In genomic region chr1:31335007-31335406, GRCh38 we compare ENCODE assay signal across 8 cellular contexts. TPM values are rescaled to one million over a fixed set of nuclear protein-coding genes. Genes with fewer than 3 reads are reported as not detected.
A peak's percentile ranks its signal among the peaks of the same experiment; 100 is the strongest.
DNase-seq lines count a peak whose midpoint lies in the region; ATAC-seq and TF ChIP-seq lines count a peak whose summit lies in the region.

No MANE protein-coding gene starts in this region.

- H3K27ac ChIP-seq in OCI-LY3 (ENCODE audit: low read length), result no peak overlapping the region
- no peak overlapping the region for H3K27ac ChIP-seq in osteoblast (ENCODE audit: low read depth, low read length)

- ATAC-seq in GM21786 (IDR thresholded peaks at IDR 0.05; ENCODE audit: unreplicated experiment) (no peak), HG03095 (IDR thresholded peaks at IDR 0.05; ENCODE audit: unreplicated experiment) (no peak)

- H3K27me3 ChIP-seq in OCI-LY3 (ENCODE audit: low read depth, low read length), result no peaks in the 10 kb centered on the region
- no peaks in the 10 kb centered on the region for H3K27me3 ChIP-seq in osteoblast (ENCODE audit: insufficient read depth, low read length)

- no peak overlapping the region for H3K9ac ChIP-seq in OCI-LY3 (ENCODE audit: low read length)

- no peaks in the 10 kb centered on the region for H3K4me1 ChIP-seq in OCI-LY3 (ENCODE audit: low read length)
- H3K4me1 ChIP-seq in osteoblast (ENCODE audit: insufficient read depth, low read length), result no peaks in the 10 kb centered on the region

- H2AFZ ChIP-seq in OCI-LY3 (ENCODE audit: low read depth, low read length), result no peak overlapping the region
- no peak overlapping the region for H2AFZ ChIP-seq in osteoblast (ENCODE audit: low read length)

- DNase-seq in DMS114 treated with DMSO at 0.1 percent for 48 hours (lab: John Stamatoyannopoulos, UW; ENCODE audit: unreplicated experiment), result peak; percentile 70
- peak; percentile 58 for DNase-seq in HT1080 (ENCODE audit: low read depth)
- DNase-seq in epidermal melanocyte (ENCODE audit: insufficient read length, low spot score), result peak; percentile 17
- DNase-seq in osteoblast (ENCODE audit: insufficient read length, low spot score, missing footprints), result peak; percentile 43
- no peak for DNase-seq in islet precursor cell

- H3K79me2 ChIP-seq in OCI-LY3 (ENCODE audit: low read length) (no peaks in the 10 kb centered on the region), osteoblast (ENCODE audit: insufficient read depth, low read length) (no peaks in the 10 kb centered on the region)

- H3K9me3 ChIP-seq in OCI-LY3 (ENCODE audit: insufficient read depth, low read length), result no peaks in the 10 kb centered on the region
- no peaks in the 10 kb centered on the region for H3K9me3 ChIP-seq in osteoblast (ENCODE audit: low read depth, low read length)

- H3K4me3 ChIP-seq in OCI-LY3 (ENCODE audit: low read length) (no peak overlapping the region), osteoblast (ENCODE audit: insufficient read depth, low read length) (no peak overlapping the region)

- TF ChIP-seq CTCF in OCI-LY3 (IDR thresholded peaks at IDR 0.05; ENCODE audit: low read depth, low read length), result peak; percentile 33
- TF ChIP-seq CTCF in osteoblast (IDR thresholded peaks at IDR 0.05; ENCODE audit: extremely low read depth, low read depth, low read length), result peak; percentile 58

- no peak overlapping the region for H3K4me2 ChIP-seq in OCI-LY3 (ENCODE audit: low read length)
- no peak overlapping the region for H3K4me2 ChIP-seq in osteoblast (ENCODE audit: insufficient read depth, low read length)

- H4K20me1 ChIP-seq in OCI-LY3 (ENCODE audit: insufficient read depth, low read length) (no peaks in the 10 kb centered on the region), osteoblast (ENCODE audit: insufficient read depth, low read length) (no peaks in the 10 kb centered on the region)

- H3K36me3 ChIP-seq in OCI-LY3 (replicated peaks; ENCODE audit: low read depth, low read length) (no peaks in the 10 kb centered on the region), osteoblast (ENCODE audit: insufficient read depth, low read length) (peaks cover 15% of the 10 kb centered on the region)

RNA-seq across cellular contexts. Expression of gene FABP3, which starts 37.9 kb away (rescaled TPM):
- not detected in 2 replicates for total RNA-seq in HT1080 (2014; rRNA removed; shearing (Covaris generic))
- polyA plus RNA-seq in HT1080 (2015; cell fraction: cytosol; rRNA removed), result not detected in 2 replicates
- not detected in 2 replicates for polyA plus RNA-seq in HT1080 (2015; cell fraction: nucleus; rRNA removed)
- 28.6 and 38.0 TPM in 2 replicates for total RNA-seq in osteoblast

RNA-seq across cellular contexts. Expression of gene ZCCHC17, which starts 38.2 kb away (rescaled TPM):
- total RNA-seq in HT1080 (2014; rRNA removed; shearing (Covaris generic)), result 25.6 and 32.5 TPM in 2 replicates
- 35.4 and 37.8 TPM in 2 replicates for polyA plus RNA-seq in HT1080 (2015; cell fraction: cytosol; rRNA removed)
- 20.3 and 24.4 TPM in 2 replicates for polyA plus RNA-seq in HT1080 (2015; cell fraction: nucleus; rRNA removed)
- 25.9 and 30.4 TPM in 2 replicates for total RNA-seq in osteoblast

RNA-seq across cellular contexts. Expression of gene SNRNP40, which starts 38.4 kb away (rescaled TPM):
- 163 and 207 TPM in 2 replicates for total RNA-seq in HT1080 (2014; rRNA removed; shearing (Covaris generic))
- polyA plus RNA-seq in HT1080 (2015; cell fraction: cytosol; rRNA removed), result 66.6 and 75.2 TPM in 2 replicates
- polyA plus RNA-seq in HT1080 (2015; cell fraction: nucleus; rRNA removed), result 75.9 and 84.8 TPM in 2 replicates
- 67.5 and 78.2 TPM in 2 replicates for total RNA-seq in osteoblast

Comparison
In these comparisons a context has a peak if more than half of its experiments do, and no peak if none do; other contexts are left out.
1. RNA of gene FABP3, which starts 37.9 kb away (total RNA-seq): 28.6 to 38.0 TPM in osteoblast; not detected in HT1080; every median in the first group is over 10 times any median in the second.